In the genomic region with DNA sequence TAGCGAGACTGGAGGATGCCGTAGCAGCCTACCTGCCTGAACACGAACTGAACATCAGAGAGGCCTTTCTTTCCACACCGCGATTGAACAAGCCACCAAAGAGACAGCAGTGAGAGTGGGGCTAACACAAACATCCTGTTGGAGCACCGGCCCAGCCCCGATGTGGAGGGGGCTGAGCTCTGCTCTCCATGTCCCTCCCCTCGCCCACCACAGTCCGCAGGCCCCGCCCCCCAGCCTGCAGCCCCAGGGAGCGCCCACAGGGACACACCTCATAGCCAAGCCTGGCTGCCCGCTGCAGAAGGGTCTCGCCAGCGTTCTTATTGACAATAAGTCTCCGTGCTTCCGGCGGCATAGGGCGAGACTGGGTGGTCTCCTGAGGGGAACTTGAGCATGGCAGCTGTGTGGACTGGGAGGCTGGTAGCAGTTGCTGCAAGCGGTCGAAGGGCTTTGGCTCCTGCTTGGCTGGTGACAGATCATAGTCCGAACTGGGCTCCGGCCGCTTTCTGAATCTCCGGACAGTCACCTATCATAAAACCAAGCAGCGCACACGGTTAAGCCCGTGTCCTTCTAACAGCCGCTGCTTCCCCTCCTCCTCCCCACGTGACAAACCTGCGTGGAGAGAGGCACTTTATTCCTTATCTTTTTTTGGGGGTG, we compare ENCODE assay signal across 16 cellular contexts. TPM values are rescaled to one million over a fixed set of nuclear protein-coding genes. Genes with fewer than 3 reads are reported as not detected.
A peak's percentile ranks its signal among the peaks of the same experiment; 100 is the strongest.
DNase-seq lines count a peak whose midpoint lies in the region; ATAC-seq and TF ChIP-seq lines count a peak whose summit lies in the region.
"Had no signal": no experiment of that assay in that cellular context is flagged by ENCODE, and none has a peak within 500 bp of the region (broad histone marks: within the 10 kb centered on the region; RNA-seq: fewer than 3 reads in every experiment).

No MANE protein-coding gene starts in this region.

- peaks cover 40% of the 10 kb centered on the region for H3K4me1 Mint-ChIP-seq in activated CD4-positive, alpha-beta T cell treated with anti-CD3 and anti-CD28 coated beads for 36 hours
- H3K4me1 Mint-ChIP-seq in GM23338 (peaks cover 47% of the 10 kb centered on the region), chondrocyte (ENCODE audit: low read depth) (no peaks in the 10 kb centered on the region)

- H3K27me3 Mint-ChIP-seq in activated CD4-positive, alpha-beta T cell treated with anti-CD3 and anti-CD28 coated beads for 36 hours, result no peaks in the 10 kb centered on the region
- H3K27me3 Mint-ChIP-seq in GM23338 (ENCODE audit: insufficient read depth, low read depth, poor library complexity) (peaks cover 2% of the 10 kb centered on the region), chondrocyte (ENCODE audit: low read depth) (no peaks in the 10 kb centered on the region)

- H3K4me3 Mint-ChIP-seq in activated CD4-positive, alpha-beta T cell treated with anti-CD3 and anti-CD28 coated beads for 36 hours, result no peak overlapping the region
- H3K4me3 Mint-ChIP-seq in GM23338 (no peak overlapping the region), chondrocyte (ENCODE audit: unreplicated experiment) (no peak overlapping the region)

- H3K27ac ChIP-seq in GM23338 (ENCODE audit: low read depth), result no peak overlapping the region
- H3K27ac ChIP-seq: A549, right atrium auricular region, tibial nerve had no signal

- peaks cover 12% of the 10 kb centered on the region; the same call in 1 of the 2 replicates for H3K4me1 ChIP-seq in GM23338 (ENCODE audit: insufficient read depth)
- H3K4me1 ChIP-seq: A549, right atrium auricular region had no signal

- intact Hi-C loops in activated CD4-positive, alpha-beta T cell treated with anti-CD3 and anti-CD28 coated beads for 36 hours (cut with DNase I, micrococcal nuclease), result no loop called here
- intact Hi-C loops in sciatic nerve (cut with DNase I), result no loop called here

- no peaks in the 10 kb centered on the region for H3K9me3 Mint-ChIP-seq in activated CD4-positive, alpha-beta T cell treated with anti-CD3 and anti-CD28 coated beads for 36 hours (ENCODE audit: low read depth)
- H3K9me3 Mint-ChIP-seq in GM23338 (no peaks in the 10 kb centered on the region), chondrocyte (ENCODE audit: low read depth) (no peaks in the 10 kb centered on the region)

- no peak overlapping the region for H3K4me2 ChIP-seq in GM23338
- H3K4me2 ChIP-seq: A549 had no signal

- peak overlapping the region; percentile 47 for H3K27ac Mint-ChIP-seq in activated CD4-positive, alpha-beta T cell treated with anti-CD3 and anti-CD28 coated beads for 36 hours
- H3K27ac Mint-ChIP-seq in GM23338 (no peak overlapping the region), chondrocyte (ENCODE audit: unreplicated experiment) (no peak overlapping the region)

- DNase-seq in activated CD4-positive, alpha-beta T cell treated with anti-CD3 and anti-CD28 coated beads for 36 hours, result no peak
- no peak for DNase-seq in activated CD4-positive, alpha-beta T cell treated with anti-CD3 and anti-CD28 coated beads for 4 hours
- DNase-seq in GM23338 (ENCODE audit: low spot score) (no peak), chondrocyte (ENCODE audit: low spot score) (peak; percentile 86), sciatic nerve (ENCODE audit: low spot score) (peak; percentile 53), mucosa of gallbladder (ENCODE audit: low spot score) (no peak)
- DNase-seq: amniotic stem cell, NCI-H2029 treated with DMSO at 0.1 percent for 48 hours, NCI-H748 treated with DMSO at 0.1 percent for 48 hours had no signal

- H3K9me2 ChIP-seq in GM23338 (ENCODE audit: insufficient read depth), result no peaks in the 10 kb centered on the region

- H3K4me3 ChIP-seq in GM23338, result no peak overlapping the region
- H3K4me3 ChIP-seq: A549, GM12878, right atrium auricular region, tibial nerve had no signal

- peaks cover 36% of the 10 kb centered on the region for H3K36me3 Mint-ChIP-seq in activated CD4-positive, alpha-beta T cell treated with anti-CD3 and anti-CD28 coated beads for 36 hours (ENCODE audit: low read depth)
- H3K36me3 Mint-ChIP-seq in GM23338 (ENCODE audit: low read depth), result peaks cover 96% of the 10 kb centered on the region
- H3K36me3 Mint-ChIP-seq in chondrocyte (ENCODE audit: low read depth), result peaks cover 11% of the 10 kb centered on the region

- TF ChIP-seq CTCF in GM23338 (conservative IDR thresholded peaks at IDR 0.05; ENCODE audit: low read depth in 2 of 2), result no peak
- no peak for TF ChIP-seq CTCF in chondrocyte (IDR thresholded peaks at IDR 0.05)

- POLR2A ChIA-PET in activated CD4-positive, alpha-beta T cell treated with anti-CD3 and anti-CD28 coated beads for 36 hours (lab: Charles Lee), result no interaction called here

- H4K20me1 ChIP-seq in GM23338 (replicated peaks; ENCODE audit: insufficient read depth), result peaks cover 5% of the 10 kb centered on the region; the same call in 1 of the 2 replicates

- H3K27me3 ChIP-seq in GM23338 (ENCODE audit: insufficient read depth), result no peaks in the 10 kb centered on the region
- H3K27me3 ChIP-seq: right atrium auricular region, tibial nerve had no signal

- no peaks in the 10 kb centered on the region for H3F3A ChIP-seq in GM23338 (replicated peaks; ENCODE audit: low read depth)

- 0 out of 2 replicates have a peak, but pooled peaks cover 2% of the 10 kb centered on the region for H3K79me2 ChIP-seq in GM23338 (replicated peaks; ENCODE audit: insufficient read depth)

- ATAC-seq in activated CD4-positive, alpha-beta T cell treated with anti-CD3 and anti-CD28 coated beads for 36 hours, result peak; percentile 20
- ATAC-seq in GM23338 (peak; percentile 20), sciatic nerve (no peak), GM18861 (IDR thresholded peaks at IDR 0.05; ENCODE audit: unreplicated experiment) (no peak), GM18873 (IDR thresholded peaks at IDR 0.05; ENCODE audit: low FRiP score, unreplicated experiment) (no peak)
- ATAC-seq: A549, GM12878, HCT116 had no signal

- peaks cover 3% of the 10 kb centered on the region; the same call in 1 of the 2 replicates for H3K36me3 ChIP-seq in GM23338 (ENCODE audit: insufficient read depth)

- H2AFZ ChIP-seq in GM23338, result no peak overlapping the region

- CTCF ChIA-PET in activated CD4-positive, alpha-beta T cell treated with anti-CD3 and anti-CD28 coated beads for 36 hours (lab: Charles Lee), result interaction anchor here (0.6 kb wide), 1 partner anchor 9 kb away, joined by 3 read pairs; no protein-coding TSS in a partner anchor

TF ChIP-seq in GM23338, 12 proteins besides CTCF, POLR2A, EP300 and RAD21 (continues in another document):
- no peak for TF ChIP-seq JUNB (IDR thresholded peaks at IDR 0.05; ENCODE audit: unreplicated experiment)
- no peak for TF ChIP-seq EZH2 (IDR thresholded peaks at IDR 0.05; ENCODE audit: low read depth, unreplicated experiment)
- no peak for TF ChIP-seq NANOG (IDR thresholded peaks at IDR 0.05; ENCODE audit: borderline replicate concordance)
- no peak for TF ChIP-seq ZNF114 (CRISPR knock-in tag; IDR thresholded peaks at IDR 0.05)
- TF ChIP-seq POLR2AphosphoS5 (IDR thresholded peaks at IDR 0.05; ENCODE audit: low read depth), result no peak
- TF ChIP-seq, protein P1, sequence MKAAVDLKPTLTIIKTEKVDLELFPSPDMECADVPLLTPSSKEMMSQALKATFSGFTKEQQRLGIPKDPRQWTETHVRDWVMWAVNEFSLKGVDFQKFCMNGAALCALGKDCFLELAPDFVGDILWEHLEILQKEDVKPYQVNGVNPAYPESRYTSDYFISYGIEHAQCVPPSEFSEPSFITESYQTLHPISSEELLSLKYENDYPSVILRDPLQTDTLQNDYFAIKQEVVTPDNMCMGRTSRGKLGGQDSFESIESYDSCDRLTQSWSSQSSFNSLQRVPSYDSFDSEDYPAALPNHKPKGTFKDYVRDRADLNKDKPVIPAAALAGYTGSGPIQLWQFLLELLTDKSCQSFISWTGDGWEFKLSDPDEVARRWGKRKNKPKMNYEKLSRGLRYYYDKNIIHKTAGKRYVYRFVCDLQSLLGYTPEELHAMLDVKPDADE (IDR thresholded peaks at IDR 0.05), result no peak
- no peak for TF ChIP-seq REST (IDR thresholded peaks at IDR 0.05; ENCODE audit: unreplicated experiment)
- TF ChIP-seq ZNF331 (CRISPR knock-in tag; IDR thresholded peaks at IDR 0.05; ENCODE audit: low read depth), result no peak

RNA-seq across cellular contexts. Expression of gene BCOR, which starts 35.8 kb away (rescaled TPM):
- total RNA-seq in activated CD4-positive, alpha-beta T cell treated with anti-CD3 and anti-CD28 coated beads for 36 hours, result 10 to 100 TPM; 34.7 to 51.1 TPM
- total RNA-seq in GM23338 (2014; rRNA removed; shearing (Covaris generic)), result 60.8 TPM in 2 replicates
- 25.5 and 25.8 TPM in 2 replicates for polyA plus RNA-seq in GM23338 (2016; fragmentation: Nextera tagmentation; extraction: Ambion mirVana)
- total RNA-seq in chondrocyte, result 10.8 to 19.0 TPM (median 11.0 TPM) in 3 replicates
- 42.0 TPM for total RNA-seq in sciatic nerve
- total RNA-seq in mucosa of gallbladder, result 25.8 TPM

Comparison
In these comparisons a context has a peak if more than half of its experiments do, and no peak if none do; other contexts are left out.
1. ATAC-seq: peak in activated CD4-positive, alpha-beta T cell treated with anti-CD3 and anti-CD28 coated beads for 36 hours (single experiment) and GM23338 (single experiment); none in sciatic nerve (single experiment), GM18861 (single experiment) and GM18873 (single experiment).
2. DNase-seq: peak in chondrocyte (single experiment) and sciatic nerve (single experiment); none in activated CD4-positive, alpha-beta T cell treated with anti-CD3 and anti-CD28 coated beads for 36 hours (single experiment), activated CD4-positive, alpha-beta T cell treated with anti-CD3 and anti-CD28 coated beads for 4 hours (0 of 2), GM23338 (single experiment) and mucosa of gallbladder (single experiment).